ENCODE assay signal across 23 cellular contexts in the genomic region with DNA sequence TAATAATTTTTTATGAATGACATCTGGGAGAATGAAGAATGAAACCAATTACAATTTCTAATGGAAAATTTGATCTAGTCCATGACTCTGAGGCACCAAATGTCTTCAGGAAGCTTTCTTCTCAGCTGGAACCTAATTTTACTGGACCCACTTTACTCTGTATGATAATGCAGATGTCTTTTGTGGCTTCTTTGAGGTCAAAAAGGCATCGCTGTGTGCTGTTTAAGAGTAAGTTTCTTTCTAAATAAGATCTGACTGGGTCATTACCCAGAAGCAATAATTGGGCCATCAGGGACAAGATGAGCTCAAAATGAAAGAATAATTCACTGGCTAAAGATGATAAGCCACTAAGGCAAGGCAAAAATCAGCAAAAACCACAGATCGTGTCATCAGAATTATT.
DNase-seq lines count a peak whose midpoint lies in the region; ATAC-seq and TF ChIP-seq lines count a peak whose summit lies in the region.
"Had no signal": no experiment of that assay in that cellular context is flagged by ENCODE, and none has a peak within 500 bp of the region (broad histone marks: within the 10 kb centered on the region; RNA-seq: fewer than 3 reads in every experiment).

No MANE protein-coding gene starts in this region.

- H2AFZ ChIP-seq in IMR-90 (replicated peaks; ENCODE audit: low read length, poor library complexity) = no peak overlapping the region

- H3K27ac ChIP-seq in IMR-90 (ENCODE audit: insufficient read depth, low read length) (no peak overlapping the region), right lobe of liver (no peak overlapping the region)
- H3K27ac ChIP-seq: BLaER1 had no signal

- TF ChIP-seq POLR2A in IMR-90 (IDR thresholded peaks at IDR 0.05; ENCODE audit: low read depth, low read length) (no peak), right lobe of liver (IDR thresholded peaks at IDR 0.05) (no peak)

- 100% methylated on average over 1 of the region's 2 CpGs; no CpG with 5 or more reads in 1 of the 2 experiments for WGBS in IMR-90 (ENCODE audit: extremely low coverage in 2 of 2, insufficient read length in 1 of 2), 2 experiments
- WGBS in right lobe of liver (ENCODE audit: insufficient coverage, low coverage, low lambda C conversion rate, missing lambda C conversion rate) = 64% methylated on average over 2 of the region's 2 CpGs

- dilution Hi-C loops in IMR-90 (cut with HindIII; ENCODE audit: low sequenced_read_pairs, unreplicated experiment) = no loop called here

- H2BK5ac ChIP-seq in IMR-90 (ENCODE audit: low read depth, low read length, poor library complexity, severe bottlenecking) = no peak overlapping the region

- H2BK15ac ChIP-seq in IMR-90 (ENCODE audit: low read depth, low read length) = no peak overlapping the region; the same call in 2 of the 3 replicates

- DNase-seq in A172 (ENCODE audit: low spot score) = peak; percentile 57
- DNase-seq in IMR-90 = no peak
- peak; percentile 69 for DNase-seq in NCI-H2227 (lab: John Stamatoyannopoulos, UW; ENCODE audit: unreplicated experiment)
- peak; percentile 80 for DNase-seq in SK-N-DZ (ENCODE audit: low spot score)
- DNase-seq in right lobe of liver = no peak
- no peak for DNase-seq in hypothalamus (lab: John Stamatoyannopoulos, UW)
- DNase-seq: ACHN; BE2C; C1 segment of cervical spinal cord; CD4-positive, alpha-beta memory T cell; CD4-positive, CD25-positive, alpha-beta regulatory T cell; CD8-positive, alpha-beta memory T cell; COR-L47; DMS 273 treated with DMSO at 0.1 percent for 48 hours; DMS153; DMS53; DMS79; DND-41; EL; GDM1 had no signal

- no peak overlapping the region for H3K18ac ChIP-seq in IMR-90 (ENCODE audit: low read depth, low read length)

- H2AK9ac ChIP-seq in IMR-90 (replicated peaks; ENCODE audit: low read depth, low read length, poor library complexity) = no peak overlapping the region

- H3K56ac ChIP-seq in IMR-90 (ENCODE audit: extremely low read depth, insufficient read depth, low read length) = no peak overlapping the region

- H3K9me1 ChIP-seq in IMR-90 (ENCODE audit: insufficient read depth, low read length) = 0 out of 2 replicates have a peak, but pooled peaks cover 3% of the 10 kb centered on the region

- H3K36me3 ChIP-seq in IMR-90 (ENCODE audit: control insufficient read depth, insufficient read depth, low read length) (no peaks in the 10 kb centered on the region), right lobe of liver (no peaks in the 10 kb centered on the region)
- H3K36me3 ChIP-seq: BE2C, BLaER1 had no signal

- no peak for TF ChIP-seq CTCF in IMR-90 (conservative IDR thresholded peaks at IDR 0.05; ENCODE audit: low read depth, low read length)
- TF ChIP-seq CTCF in right lobe of liver (IDR thresholded peaks at IDR 0.05) = no peak

- CTCF ChIA-PET in IMR-90 (lab: Yijun Ruan, JAX) = no interaction called here

- ATAC-seq in IMR-90 (ENCODE audit: low read depth) (no peak), GM19324 (IDR thresholded peaks at IDR 0.05; ENCODE audit: low FRiP score, unreplicated experiment) (no peak), right lobe of liver (no peak)
- ATAC-seq: GM12878 had no signal

- no TSS peak for BruUV-seq in IMR-90 (replicated peaks; lab: Mats Ljungman, UMichigan)

- no peaks in the 10 kb centered on the region for H3K27me3 ChIP-seq in IMR-90 (ENCODE audit: control insufficient read depth, insufficient read depth, low read length)
- no peaks in the 10 kb centered on the region for H3K27me3 ChIP-seq in right lobe of liver
- H3K27me3 ChIP-seq: BE2C, BLaER1 had no signal

- no peak overlapping the region for H3K23ac ChIP-seq in IMR-90 (ENCODE audit: low read depth, low read length)

- no peak overlapping the region for H3K4me3 ChIP-seq in IMR-90 (ENCODE audit: insufficient read depth, low read depth, low read length)
- no peak overlapping the region for H3K4me3 ChIP-seq in right lobe of liver
- H3K4me3 ChIP-seq: BLaER1, GM12878 had no signal

- no peak overlapping the region for H3K4ac ChIP-seq in IMR-90 (ENCODE audit: low read depth, low read length)

- H4K20me1 ChIP-seq in IMR-90 (ENCODE audit: insufficient read depth, low read length) = no peaks in the 10 kb centered on the region
- H4K20me1 ChIP-seq: BLaER1 had no signal

- H2BK20ac ChIP-seq in IMR-90 (ENCODE audit: low read depth, low read length) = peak overlapping the region; percentile 5; the same call in 1 of the 2 replicates

- H2BK120ac ChIP-seq in IMR-90 (ENCODE audit: low read depth, low read length) = peak overlapping the region; percentile 32

- no peaks in the 10 kb centered on the region for H3K9me3 ChIP-seq in IMR-90 (ENCODE audit: control insufficient read depth, insufficient read depth, low read length)
- H3K9me3 ChIP-seq in right lobe of liver = no peaks in the 10 kb centered on the region
- H3K9me3 ChIP-seq: BE2C, BLaER1 had no signal

- no peaks in the 10 kb centered on the region for H3K79me1 ChIP-seq in IMR-90 (ENCODE audit: low read depth in 1 of 2, low read length in 2 of 2)

- intact Hi-C loops in IMR-90 (cut with micrococcal nuclease) = no loop called here
- intact Hi-C loops in right lobe of liver (cut with DNase I) = no loop called here

- POLR2A ChIA-PET in IMR-90 (lab: Charles Lee; ENCODE audit: unreplicated experiment) = no interaction called here

- peaks cover 5% of the 10 kb centered on the region; the same call in 1 of the 2 replicates for H3K4me1 ChIP-seq in IMR-90 (ENCODE audit: control insufficient read depth, insufficient read depth, low read length)
- no peaks in the 10 kb centered on the region for H3K4me1 ChIP-seq in right lobe of liver
- H3K4me1 ChIP-seq: BE2C, BLaER1 had no signal

- no peak overlapping the region for H4K8ac ChIP-seq in IMR-90 (ENCODE audit: low read depth in 2 of 2, low read length in 2 of 2)

- no peak for TF ChIP-seq RAD21 in IMR-90 (IDR thresholded peaks at IDR 0.05; ENCODE audit: low read length)

- H4K5ac ChIP-seq in IMR-90 (ENCODE audit: low read depth, low read length) = no peak overlapping the region

- H3K14ac ChIP-seq in IMR-90 (replicated peaks; ENCODE audit: low read depth, low read length) = no peak overlapping the region; the same call in 1 of the 2 replicates

- in situ Hi-C loops in IMR-90 (cut with MboI; ENCODE audit: low sequenced_read_pairs) = no loop called here

- no peak overlapping the region for H3K9ac ChIP-seq in IMR-90 (ENCODE audit: low read depth, low read length)
- H3K9ac ChIP-seq: BLaER1 had no signal

- no peak overlapping the region for H3K4me2 ChIP-seq in IMR-90 (ENCODE audit: low read depth, low read length)
- H3K4me2 ChIP-seq: BLaER1 had no signal

- no peak overlapping the region; the same call in 1 of the 2 replicates for H2AK5ac ChIP-seq in IMR-90 (ENCODE audit: low read depth, low read length)

- H4K91ac ChIP-seq in IMR-90 (ENCODE audit: insufficient read depth, low read depth, low read length) = no peak overlapping the region

TF ChIP-seq in IMR-90, 13 proteins besides CTCF, POLR2A, EP300 and RAD21:
- no peak for TF ChIP-seq NFE2L2 (IDR thresholded peaks at IDR 0.05; ENCODE audit: low read depth, low read length)
- TF ChIP-seq RCOR1 (IDR thresholded peaks at IDR 0.05; ENCODE audit: insufficient replicate concordance, low read length) = no peak
- TF ChIP-seq RFX5 (IDR thresholded peaks at IDR 0.05; ENCODE audit: low read depth, low read length) = no peak
- no peak for TF ChIP-seq SMC3 (IDR thresholded peaks at IDR 0.05; ENCODE audit: low read depth, low read length)
- TF ChIP-seq CHD1 (IDR thresholded peaks at IDR 0.05; ENCODE audit: low read depth, low read length) = no peak
- TF ChIP-seq CEBPB (IDR thresholded peaks at IDR 0.05; ENCODE audit: low read depth, low read length) = no peak

Comparison
In these comparisons a context has a peak if more than half of its experiments do, and no peak if none do; other contexts are left out.
1. DNase-seq: peak in A172 (single experiment), NCI-H2227 (single experiment) and SK-N-DZ (single experiment); none in IMR-90 (single experiment), right lobe of liver (0 of 3) and hypothalamus (0 of 51).